In the genomic region with DNA sequence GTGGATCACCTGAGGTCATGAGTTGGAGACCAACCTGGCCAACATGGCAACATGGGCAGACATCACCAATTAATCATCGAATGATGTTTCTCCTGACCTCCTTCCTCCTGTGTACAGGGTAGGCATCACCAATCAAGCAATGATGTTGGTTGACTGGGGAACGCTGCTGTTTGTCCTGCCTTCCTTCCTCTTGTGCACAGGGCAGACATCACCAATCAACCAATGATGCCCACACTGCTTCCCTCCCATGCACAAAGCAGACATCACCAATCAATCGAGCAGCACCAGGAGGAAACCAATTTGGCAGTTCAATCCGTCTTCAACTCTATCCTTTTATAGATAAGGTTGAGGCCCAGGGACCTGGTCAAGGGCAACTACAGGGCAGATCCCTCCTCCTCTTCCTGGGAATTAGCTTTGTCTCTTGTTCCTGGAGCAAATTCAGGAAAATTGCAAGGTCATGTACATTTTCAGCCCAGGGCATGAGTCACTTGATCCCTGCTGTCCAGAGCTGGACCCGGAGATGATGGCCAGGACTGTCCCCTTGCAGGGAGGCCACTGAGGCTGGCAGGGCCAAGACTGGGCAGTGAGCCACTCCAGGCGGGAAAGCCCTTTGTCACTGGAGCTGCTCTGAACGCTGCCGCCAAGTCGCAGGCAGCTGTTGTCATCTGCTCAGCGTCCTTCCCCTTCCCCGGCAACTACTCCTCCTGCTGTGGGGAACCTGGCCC, we compare ENCODE assay signal across 9 cellular contexts. TPM values are rescaled to one million over a fixed set of nuclear protein-coding genes. Genes with fewer than 3 reads are reported as not detected.
DNase-seq lines count a peak whose midpoint lies in the region; ATAC-seq, FAIRE-seq and TF ChIP-seq lines count a peak whose summit lies in the region.
"Had no signal": no experiment of that assay in that cellular context is flagged by ENCODE, and none has a peak within 500 bp of the region (broad histone marks: within the 10 kb centered on the region; RNA-seq: fewer than 3 reads in every experiment).

No MANE protein-coding gene starts in this region.

- no peaks in the 10 kb centered on the region for H3K27me3 Mint-ChIP-seq in effector memory CD8-positive, alpha-beta T cell

- H3K36me3 Mint-ChIP-seq in effector memory CD8-positive, alpha-beta T cell (ENCODE audit: insufficient read depth) = peaks cover 22% of the 10 kb centered on the region

- H3K27ac Mint-ChIP-seq in effector memory CD8-positive, alpha-beta T cell = peak overlapping the region in 1 of 2 donors; percentile 71

- POLR2A ChIA-PET in A549 (lab: Yijun Ruan, JAX) = no interaction called here

- TF ChIP-seq EP300 in A549 (IDR thresholded peaks at IDR 0.05) = no peak

- peak in 1 of 2 experiments; percentile 72 for DNase-seq in A549 (ENCODE audit: low read depth in 1 of 2, low spot score in 1 of 2)
- DNase-seq in GM12865 (ENCODE audit: low read depth) = peak; percentile 73
- peak; percentile 75 to 78 for DNase-seq in SJCRH30
- DNase-seq in hepatic stellate cell (ENCODE audit: low spot score) = peak; percentile 29
- DNase-seq in WERI-Rb-1 = no peak
- no peak for DNase-seq in effector memory CD8-positive, alpha-beta T cell

- TF ChIP-seq CTCF in A549 (IDR thresholded peaks at IDR 0.05) = no peak
- no peak for TF ChIP-seq CTCF in GM12865 (IDR thresholded peaks at IDR 0.05; ENCODE audit: insufficient read depth, low read depth, low read length, missing control alignments)
- TF ChIP-seq CTCF in WERI-Rb-1 (IDR thresholded peaks at IDR 0.05; ENCODE audit: low read depth, low read length) = no peak

- CTCF ChIA-PET in A549 (lab: Yijun Ruan, JAX) = interaction anchor here (0.6 to 2.1 kb wide), 3 partner anchors 11 to 712 kb away, joined by 3 to 6 read pairs (median 4); no protein-coding TSS in a partner anchor

- H3K27me3 ChIP-seq in SJCRH30 = no peaks in the 10 kb centered on the region
- H3K27me3 ChIP-seq in WERI-Rb-1 (ENCODE audit: insufficient read depth, low read depth, severe bottlenecking) = no peaks in the 10 kb centered on the region

- TF ChIP-seq POLR2A in A549 (IDR thresholded peaks at IDR 0.05; ENCODE audit: low read length) = no peak

- H3K27ac ChIP-seq in A549 (no peak overlapping the region), SJCRH30 (peak overlapping the region; percentile 60), WERI-Rb-1 (no peak overlapping the region)

- peak in 1 of 2 experiments; percentile 47; a peak in 3 of 6 replicates for ATAC-seq in A549
- no peak for ATAC-seq in GM18873 (IDR thresholded peaks at IDR 0.05; ENCODE audit: low FRiP score, unreplicated experiment)
- ATAC-seq in GM19397 (IDR thresholded peaks at IDR 0.05; ENCODE audit: unreplicated experiment) = no peak
- ATAC-seq in effector memory CD8-positive, alpha-beta T cell (replicated peaks) = no peak

- FAIRE-seq in A549 (lab: Jason Lieb, UNC) = no peak
- FAIRE-seq: endometrium had no signal

- TF ChIP-seq RAD21 in A549 (conservative IDR thresholded peaks at IDR 0.05 in 1 of 2, IDR thresholded peaks at IDR 0.05 in 1 of 2) = no peak

- peaks cover 8% of the 10 kb centered on the region; the same call in 2 of the 3 replicates for H3K4me1 ChIP-seq in A549
- peaks cover 11% of the 10 kb centered on the region for H3K4me1 ChIP-seq in SJCRH30

- 62% methylated on average over 11 of the region's 11 CpGs for WGBS in A549 (ENCODE audit: missing lambda C conversion rate)

- H3K36me3 ChIP-seq in SJCRH30 (no peaks in the 10 kb centered on the region), WERI-Rb-1 (no peaks in the 10 kb centered on the region)

- H3K4me3 ChIP-seq in A549 = no peak overlapping the region
- no peak overlapping the region for H3K4me3 ChIP-seq in GM12865 (ENCODE audit: low read depth, low read length)
- H3K4me3 ChIP-seq in SJCRH30 = peak overlapping the region; percentile 12
- no peak overlapping the region for H3K4me3 ChIP-seq in WERI-Rb-1 (ENCODE audit: low read depth, low read length)

- peaks cover 19 to 23% of the 10 kb centered on the region in 2 donors for H3K4me1 Mint-ChIP-seq in effector memory CD8-positive, alpha-beta T cell (ENCODE audit: low read depth in 2 of 2)

- no peak overlapping the region for H3K4me2 ChIP-seq in A549

- H3K9me3 ChIP-seq in A549 (peaks cover 5% of the 10 kb centered on the region; the same call in 1 of the 3 replicates), SJCRH30 (replicated peaks) (peaks cover 4% of the 10 kb centered on the region), WERI-Rb-1 (ENCODE audit: severe bottlenecking) (peaks cover 17% of the 10 kb centered on the region)

- H3K9me3 Mint-ChIP-seq in effector memory CD8-positive, alpha-beta T cell = no peaks in the 10 kb centered on the region

- no peak overlapping the region for H3K4me3 Mint-ChIP-seq in effector memory CD8-positive, alpha-beta T cell

TF ChIP-seq in A549, 52 proteins besides CTCF, POLR2A, EP300 and RAD21:
- no peak for TF ChIP-seq RCOR1 (IDR thresholded peaks at IDR 0.05; ENCODE audit: low read depth, low read length)
- peak; percentile 37 for TF ChIP-seq MAFK (IDR thresholded peaks at IDR 0.05; ENCODE audit: partially characterized antibody)
TF ChIP-seq in A549: peak in this region for 1.

RNA-seq across cellular contexts. Expression of a gene that starts 5.3 kb away (rescaled TPM):
- polyA plus RNA-seq in A549 (2011; rRNA removed) = 14.4 and 15.5 TPM in 2 replicates
- polyA plus RNA-seq in A549 (2012; cell fraction: cytosol; rRNA removed) = 77.4 and 94.1 TPM in 2 replicates
- 332 and 422 TPM in 2 replicates for polyA plus RNA-seq in A549 (2012; cell fraction: nucleus; rRNA removed)
- polyA plus RNA-seq in A549 (2017; fragmentation: RNase III; extraction: RNeasy Plus Mini Kit Qiagen cat#74134 plus additional on column Dnase treatment) = 36.9 to 43.7 TPM (median 42.0 TPM) in 3 replicates
- 14.2 and 24.8 TPM in 2 replicates for polyA minus RNA-seq in A549 (2011; rRNA and poly(A)+ RNA removed)
- 72.8 and 78.0 TPM in 2 replicates for total RNA-seq in SJCRH30 (2014; rRNA removed; shearing (Covaris generic))

RNA-seq across cellular contexts. Expression of a gene that starts 30.4 kb away (rescaled TPM):
- polyA plus RNA-seq in A549 (2011; rRNA removed) (0.65 and 0.66 TPM in 2 replicates), A549 (2017; fragmentation: RNase III; extraction: RNeasy Plus Mini Kit Qiagen cat#74134 plus additional on column Dnase treatment) (4.2 to 5.6 TPM (median 5.3 TPM) in 3 replicates)
- polyA plus RNA-seq in A549 (2012; cell fraction: cytosol; rRNA removed) = 4.3 and 7.9 TPM in 2 replicates
- polyA plus RNA-seq in A549 (2012; cell fraction: nucleus; rRNA removed) = 9.1 and 18.1 TPM in 2 replicates
- polyA minus RNA-seq in A549 (2011; rRNA and poly(A)+ RNA removed) = 0.58 and 1.3 TPM in 2 replicates
- total RNA-seq in SJCRH30 (2014; rRNA removed; shearing (Covaris generic)) = 4.7 and 4.8 TPM in 2 replicates

RNA-seq across cellular contexts. Expression of a gene that starts 30.4 kb away (rescaled TPM):
- polyA plus RNA-seq in A549 (2011; rRNA removed) (7.6 and 11.9 TPM in 2 replicates), A549 (2017; fragmentation: RNase III; extraction: RNeasy Plus Mini Kit Qiagen cat#74134 plus additional on column Dnase treatment) (60.9 to 63.4 TPM (median 63.0 TPM) in 3 replicates)
- polyA plus RNA-seq in A549 (2012; cell fraction: cytosol; rRNA removed) = 30.6 and 45.0 TPM in 2 replicates
- polyA plus RNA-seq in A549 (2012; cell fraction: nucleus; rRNA removed) = 52.5 and 89.2 TPM in 2 replicates
- polyA minus RNA-seq in A549 (2011; rRNA and poly(A)+ RNA removed) = 7.4 and 13.4 TPM in 2 replicates
- 29.1 and 29.2 TPM in 2 replicates for total RNA-seq in SJCRH30 (2014; rRNA removed; shearing (Covaris generic))

RNA-seq across cellular contexts. Expression of a gene that starts 50.4 kb away (rescaled TPM):
- polyA plus RNA-seq in A549 (2011; rRNA removed) (12.8 and 14.8 TPM in 2 replicates), A549 (2017; fragmentation: RNase III; extraction: RNeasy Plus Mini Kit Qiagen cat#74134 plus additional on column Dnase treatment) (20.9 to 23.1 TPM (median 21.7 TPM) in 3 replicates)
- 38.5 and 63.7 TPM in 2 replicates for polyA plus RNA-seq in A549 (2012; cell fraction: cytosol; rRNA removed)
- 70.9 and 111 TPM in 2 replicates for polyA plus RNA-seq in A549 (2012; cell fraction: nucleus; rRNA removed)
- 4.3 and 5.5 TPM in 2 replicates for polyA minus RNA-seq in A549 (2011; rRNA and poly(A)+ RNA removed)
- total RNA-seq in SJCRH30 (2014; rRNA removed; shearing (Covaris generic)) = 39.2 and 41.6 TPM in 2 replicates

Comparison
In these comparisons a context has a peak if more than half of its experiments do, and no peak if none do; other contexts are left out.
1. DNase-seq: peak in GM12865 (single experiment), SJCRH30 (2 of 2) and hepatic stellate cell (single experiment); none in WERI-Rb-1 (single experiment) and effector memory CD8-positive, alpha-beta T cell (0 of 3).